ENCODE assay signal across 8 cellular contexts in the genomic region with DNA sequence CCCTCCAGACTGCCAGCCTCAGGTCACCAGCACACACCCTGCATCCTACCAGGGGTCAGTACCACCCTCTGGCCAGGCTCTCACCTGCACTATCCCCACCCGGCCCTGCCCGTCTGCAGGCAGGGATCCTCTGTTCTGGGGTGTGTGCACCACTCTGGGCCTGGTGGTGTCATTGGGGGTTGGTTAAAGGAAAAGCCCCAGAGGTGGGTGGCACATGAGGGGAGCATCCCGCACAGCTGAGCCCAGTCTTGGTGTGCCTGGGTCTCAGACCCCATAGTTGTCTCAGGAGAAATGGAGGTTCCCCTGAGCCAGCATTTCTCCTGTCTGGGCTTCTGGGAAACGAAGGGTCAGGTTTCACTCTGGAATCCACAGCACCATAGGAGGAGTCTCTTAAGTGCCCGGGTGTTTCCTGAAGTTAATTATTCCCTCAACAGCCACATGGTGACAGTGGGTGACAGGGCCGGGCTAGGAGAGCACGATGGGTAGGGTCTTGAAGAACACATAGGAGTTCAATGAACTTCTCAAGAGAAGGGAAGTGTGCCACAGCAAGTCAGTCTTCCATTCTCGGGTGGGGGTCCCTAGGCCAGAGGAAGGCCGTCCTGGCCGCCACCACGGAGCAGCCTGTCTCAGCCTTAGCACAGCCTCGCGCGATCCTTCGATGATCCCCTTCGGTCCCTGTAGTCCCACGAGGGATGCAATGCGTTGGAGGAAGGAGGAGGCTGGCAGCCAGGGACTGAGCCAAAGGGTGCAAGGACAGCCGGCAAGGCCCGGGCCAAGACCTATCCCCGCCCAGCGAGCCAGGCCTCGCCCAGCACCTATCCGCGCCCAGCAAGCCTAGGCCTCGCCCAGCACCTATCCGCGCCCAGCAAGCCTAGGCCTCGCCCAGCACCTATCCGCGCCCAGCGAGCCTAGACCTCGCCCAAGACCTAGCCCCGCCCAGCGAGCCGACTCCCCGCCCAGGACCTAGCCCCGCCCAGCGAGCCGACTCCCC. TPM values are rescaled to one million over a fixed set of nuclear protein-coding genes. Genes with fewer than 3 reads are reported as not detected.
DNase-seq lines count a peak whose midpoint lies in the region; ATAC-seq and TF ChIP-seq lines count a peak whose summit lies in the region.

No MANE protein-coding gene starts in this region.

- H3K27me3 ChIP-seq in CD4-positive, CD25-positive, alpha-beta regulatory T cell (ENCODE audit: control insufficient read depth, insufficient read depth, low read length), result no peaks in the 10 kb centered on the region

- H3K9me3 ChIP-seq in CD4-positive, CD25-positive, alpha-beta regulatory T cell (ENCODE audit: control insufficient read depth in 2 of 2, low read length in 2 of 2), result no peaks in the 10 kb centered on the region
- H3K9me3 ChIP-seq in OCI-LY7 (ENCODE audit: low read length), result no peaks in the 10 kb centered on the region

- H3K27ac ChIP-seq in CD4-positive, CD25-positive, alpha-beta regulatory T cell (ENCODE audit: insufficient read depth, low read length, poor library complexity, severe bottlenecking), result peak overlapping the region; percentile 67
- H3K27ac ChIP-seq in OCI-LY7 (ENCODE audit: low read depth, low read length, poor library complexity, severe bottlenecking), result no peak overlapping the region

- H3K36me3 Mint-ChIP-seq in CD4-positive, CD25-positive, alpha-beta regulatory T cell, result peaks cover 12% of the 10 kb centered on the region
- peaks cover 10% of the 10 kb centered on the region for H3K36me3 Mint-ChIP-seq in neural crest cell (ENCODE audit: low read depth)

- H3K27ac Mint-ChIP-seq in CD4-positive, CD25-positive, alpha-beta regulatory T cell, result peak overlapping the region in 2 of 3 donors; percentile 51 to 56
- H3K27ac Mint-ChIP-seq in neural crest cell (ENCODE audit: unreplicated experiment), result peak overlapping the region; percentile 46
- peak overlapping the region in 1 of 2 donors; percentile 34 for H3K27ac Mint-ChIP-seq in stimulated activated naive CD8-positive, alpha-beta T cell treated with anti-CD3 and anti-CD28 coated beads, Interleukin-15, amount 100 ng/mL, for 72 hours

- no TSS peak for BruUV-seq in OCI-LY7 (replicated peaks; lab: Mats Ljungman, UMichigan)

- peaks cover 7 to 36% (median 23%) of the 10 kb centered on the region in 4 donors for H3K4me1 Mint-ChIP-seq in CD4-positive, CD25-positive, alpha-beta regulatory T cell
- H3K4me1 Mint-ChIP-seq in neural crest cell, result peaks cover 20% of the 10 kb centered on the region
- H3K4me1 Mint-ChIP-seq in stimulated activated naive CD8-positive, alpha-beta T cell treated with anti-CD3 and anti-CD28 coated beads, Interleukin-15, amount 100 ng/mL, for 72 hours, result peaks cover 21% of the 10 kb centered on the region

- peaks cover 9% of the 10 kb centered on the region for H3K4me1 ChIP-seq in CD4-positive, CD25-positive, alpha-beta regulatory T cell (ENCODE audit: control insufficient read depth, insufficient read depth, low read length, poor library complexity, severe bottlenecking)
- peaks cover 33% of the 10 kb centered on the region for H3K4me1 ChIP-seq in OCI-LY7 (ENCODE audit: insufficient read depth, low read length, poor library complexity, severe bottlenecking)

- H4K20me1 ChIP-seq in OCI-LY7 (ENCODE audit: insufficient read depth, low read length), result peaks cover 13% of the 10 kb centered on the region; the same call in 1 of the 2 replicates

- H3K4me3 Mint-ChIP-seq in CD4-positive, CD25-positive, alpha-beta regulatory T cell, result peak overlapping the region in 2 of 4 donors; percentile 44 to 46
- H3K4me3 Mint-ChIP-seq in neural crest cell, result peak overlapping the region; percentile 65
- H3K4me3 Mint-ChIP-seq in stimulated activated naive CD8-positive, alpha-beta T cell treated with anti-CD3 and anti-CD28 coated beads, Interleukin-15, amount 100 ng/mL, for 72 hours, result peak overlapping the region in 1 of 2 donors; percentile 27

- peak; percentile 42 to 73 (median 68) for DNase-seq in CD4-positive, CD25-positive, alpha-beta regulatory T cell
- peak; percentile 46 for DNase-seq in HFF-Myc (ENCODE audit: extremely low read depth, low read depth)
- peak; percentile 75 for DNase-seq in OCI-LY7 (ENCODE audit: low spot score)
- peak; percentile 60 for DNase-seq in activated T-helper 1 cell treated with Interleukin-2 at 50 U/mL for 16 hours (ENCODE audit: low read depth)
- DNase-seq in fibroblast of the aortic adventitia (ENCODE audit: low read depth), result peak; percentile 66
- DNase-seq in neural crest cell (ENCODE audit: low read depth, low spot score), result peak; percentile 57
- DNase-seq in stimulated activated naive CD8-positive, alpha-beta T cell treated with anti-CD3 and anti-CD28 coated beads, Interleukin-15, amount 100 ng/mL, for 72 hours, result peak; percentile 46 to 70
- no peak for DNase-seq in inferior parietal cortex (ENCODE audit: extremely low spot score)

- H3K9me2 ChIP-seq in OCI-LY7 (ENCODE audit: insufficient read depth, low read length), result no peaks in the 10 kb centered on the region

- POLR2A ChIA-PET in OCI-LY7 (lab: Charles Lee), result no interaction called here

- no peaks in the 10 kb centered on the region for H3K27me3 Mint-ChIP-seq in CD4-positive, CD25-positive, alpha-beta regulatory T cell
- peaks cover 2% of the 10 kb centered on the region for H3K27me3 Mint-ChIP-seq in neural crest cell (ENCODE audit: low read depth)
- no peaks in the 10 kb centered on the region for H3K27me3 Mint-ChIP-seq in stimulated activated naive CD8-positive, alpha-beta T cell treated with anti-CD3 and anti-CD28 coated beads, Interleukin-15, amount 100 ng/mL, for 72 hours

- peaks cover 36% of the 10 kb centered on the region for H3K36me3 ChIP-seq in CD4-positive, CD25-positive, alpha-beta regulatory T cell (ENCODE audit: control insufficient read depth, insufficient read depth, low read length)
- H3K36me3 ChIP-seq in OCI-LY7 (ENCODE audit: insufficient read depth, low read length), result peaks cover 51% of the 10 kb centered on the region

- TF ChIP-seq CTCF in HFF-Myc (IDR thresholded peaks at IDR 0.05; ENCODE audit: low read depth, low read length, missing control alignments) (no peak), OCI-LY7 (conservative IDR thresholded peaks at IDR 0.05; ENCODE audit: low read length) (no peak), fibroblast of the aortic adventitia (IDR thresholded peaks at IDR 0.05; ENCODE audit: insufficient read depth, low read length) (no peak), neural crest cell (conservative IDR thresholded peaks at IDR 0.05) (no peak)

- H3K4me3 ChIP-seq in CD4-positive, CD25-positive, alpha-beta regulatory T cell (ENCODE audit: low read depth, low read length), result no peak overlapping the region
- H3K4me3 ChIP-seq in HFF-Myc (replicated peaks; ENCODE audit: low read depth, low read length) (no peak overlapping the region), OCI-LY7 (ENCODE audit: low read depth, low read length, poor library complexity, severe bottlenecking) (peak overlapping the region; percentile 21), fibroblast of the aortic adventitia (ENCODE audit: low read depth, low read length) (peak overlapping the region; percentile 33)

- H2AFZ ChIP-seq in OCI-LY7 (ENCODE audit: low read length), result no peak overlapping the region

- CTCF ChIA-PET in OCI-LY7 (lab: Charles Lee; ENCODE audit: unreplicated experiment), result no interaction called here

- H3K79me2 ChIP-seq in OCI-LY7 (ENCODE audit: insufficient read depth, low read depth, low read length), result peaks cover 31% of the 10 kb centered on the region; the same call in 1 of the 2 replicates

- peak; percentile 10 to 38 for ATAC-seq in CD4-positive, CD25-positive, alpha-beta regulatory T cell (ENCODE audit: low read depth in 2 of 2)
- ATAC-seq in stimulated activated naive CD8-positive, alpha-beta T cell treated with anti-CD3 and anti-CD28 coated beads, Interleukin-15, amount 100 ng/mL, for 72 hours, result peak; percentile 13

- no peak overlapping the region for H3K4me2 ChIP-seq in OCI-LY7 (ENCODE audit: low read length)

- intact Hi-C loops in OCI-LY7 (cut with micrococcal nuclease; ENCODE audit: unreplicated experiment), result loop anchor here (10.0 kb wide), 2 partner anchors 280 to 330 kb away; a partner anchor contains a TSS

- no peaks in the 10 kb centered on the region for H3K9me3 Mint-ChIP-seq in CD4-positive, CD25-positive, alpha-beta regulatory T cell
- no peaks in the 10 kb centered on the region for H3K9me3 Mint-ChIP-seq in neural crest cell
- no peaks in the 10 kb centered on the region for H3K9me3 Mint-ChIP-seq in stimulated activated naive CD8-positive, alpha-beta T cell treated with anti-CD3 and anti-CD28 coated beads, Interleukin-15, amount 100 ng/mL, for 72 hours

RNA-seq across cellular contexts. Expression of a gene that starts 1.1 kb away (rescaled TPM):
- total RNA-seq in CD4-positive, CD25-positive, alpha-beta regulatory T cell, result 34.9 TPM
- 1 to 10 TPM; 3.0 to 7.4 (median 6.9) TPM for polyA plus RNA-seq in CD4-positive, CD25-positive, alpha-beta regulatory T cell
- 23.2 and 33.6 TPM in 2 replicates for total RNA-seq in OCI-LY7 (2014; rRNA removed; shearing (Covaris generic))
- total RNA-seq in OCI-LY7 (2022) (47.9 and 52.7 TPM in 2 replicates), fibroblast of the aortic adventitia (ENCODE audit: low replicate concordance) (27.2 and 41.0 TPM in 2 replicates), neural crest cell (34.4 and 36.1 TPM in 2 replicates)

RNA-seq across cellular contexts. Expression of a gene that starts 39.2 kb away (rescaled TPM):
- 191 TPM for total RNA-seq in CD4-positive, CD25-positive, alpha-beta regulatory T cell
- 100 to 1,000 TPM; 131 to 186 (median 159) TPM for polyA plus RNA-seq in CD4-positive, CD25-positive, alpha-beta regulatory T cell
- total RNA-seq in OCI-LY7 (2014; rRNA removed; shearing (Covaris generic)), result 198 and 222 TPM in 2 replicates
- total RNA-seq in OCI-LY7 (2022), result 275 and 301 TPM in 2 replicates
- total RNA-seq in fibroblast of the aortic adventitia (ENCODE audit: low replicate concordance), result 472 and 546 TPM in 2 replicates
- 466 and 490 TPM in 2 replicates for total RNA-seq in neural crest cell

RNA-seq across cellular contexts. Expression of a gene that starts 39.5 kb away (rescaled TPM):
- 121 TPM for total RNA-seq in CD4-positive, CD25-positive, alpha-beta regulatory T cell
- 10 to 100 TPM; 33.6 to 42.6 (median 41.3) TPM for polyA plus RNA-seq in CD4-positive, CD25-positive, alpha-beta regulatory T cell
- 155 and 176 TPM in 2 replicates for total RNA-seq in OCI-LY7 (2014; rRNA removed; shearing (Covaris generic))
- 148 and 170 TPM in 2 replicates for total RNA-seq in OCI-LY7 (2022)
- 929 and 1,195 TPM in 2 replicates for total RNA-seq in fibroblast of the aortic adventitia (ENCODE audit: low replicate concordance)
- total RNA-seq in neural crest cell, result 320 and 333 TPM in 2 replicates

Comparison
In these comparisons a context has a peak if more than half of its experiments do, and no peak if none do; other contexts are left out.
1. H3K4me3 ChIP-seq: peak in OCI-LY7 (single experiment) and fibroblast of the aortic adventitia (single experiment); none in CD4-positive, CD25-positive, alpha-beta regulatory T cell (single experiment) and HFF-Myc (single experiment).